23 cellular contexts compared by ENCODE assay signal in genomic region chrX:17040711-17041110, GRCh38.
A peak's percentile ranks its signal among the peaks of the same experiment; 100 is the strongest.
DNase-seq lines count a peak whose midpoint lies in the region; ATAC-seq, FAIRE-seq and TF ChIP-seq lines count a peak whose summit lies in the region.
"Had no signal": no experiment of that assay in that cellular context is flagged by ENCODE, and none has a peak within 500 bp of the region (broad histone marks: within the 10 kb centered on the region; RNA-seq: fewer than 3 reads in every experiment).

No MANE protein-coding gene starts in this region.

- no peaks in the 10 kb centered on the region for H3K27me3 ChIP-seq in PC-3 (ENCODE audit: low read length)
- H3K27me3 ChIP-seq: BE2C had no signal

- no peak overlapping the region for H3K9ac ChIP-seq in PC-3 (ENCODE audit: low read length)

- POLR2A ChIA-PET in PC-3 (lab: Charles Lee; ENCODE audit: unreplicated experiment) = interaction anchor here (0.6 kb wide), 1 partner anchor 166 kb away, joined by 5 read pairs; no protein-coding TSS in a partner anchor

- ATAC-seq in PC-3 (peak; percentile 31; the same call in 1 of the 2 replicates), GM21423 (IDR thresholded peaks at IDR 0.05; ENCODE audit: unreplicated experiment) (no peak), GM18861 (IDR thresholded peaks at IDR 0.05; ENCODE audit: unreplicated experiment) (no peak)

- intact Hi-C loops in PC-3 (cut with micrococcal nuclease) = loop anchor here (5.0 kb wide), 1 partner anchor 88 kb away; no protein-coding TSS in a partner anchor

- no peak overlapping the region for H3K4me3 ChIP-seq in PC-3 (ENCODE audit: low read length)

- no peaks in the 10 kb centered on the region for H4K20me1 ChIP-seq in PC-3 (ENCODE audit: low read length)

- H3K36me3 ChIP-seq in PC-3 (ENCODE audit: low read depth, low read length) = no peaks in the 10 kb centered on the region
- H3K36me3 ChIP-seq: BE2C had no signal

- no peak for FAIRE-seq in RCC 7860 (lab: Jason Lieb, UNC)
- FAIRE-seq: A204.1, G401.6, GM12891, HTR-8/SVneo had no signal

- no TSS peak for BruUV-seq in PC-3 (replicated peaks; lab: Mats Ljungman, UMichigan)

- no peaks in the 10 kb centered on the region for H3K9me2 ChIP-seq in PC-3 (replicated peaks; ENCODE audit: low read length)

- H3K9me3 ChIP-seq in PC-3 (ENCODE audit: low read length) = no peaks in the 10 kb centered on the region
- H3K9me3 ChIP-seq: BE2C had no signal

- peaks cover 21% of the 10 kb centered on the region for H3K4me1 ChIP-seq in PC-3 (ENCODE audit: insufficient read depth, low read length)
- H3K4me1 ChIP-seq: BE2C had no signal

- H2AFZ ChIP-seq in PC-3 (ENCODE audit: low read length) = no peak overlapping the region

- TF ChIP-seq CTCF in PC-3 (conservative IDR thresholded peaks at IDR 0.05; ENCODE audit: low read depth, low read length) = no peak
- TF ChIP-seq CTCF in VCaP (conservative IDR thresholded peaks at IDR 0.05) = no peak

- H3K27ac ChIP-seq in PC-3 (ENCODE audit: low read length) = peak overlapping the region; percentile 47
- H3K27ac ChIP-seq in VCaP = peak overlapping the region; percentile 44; the same call in 1 of the 2 replicates

- DNase-seq in PC-3 (peak; percentile 60), myocyte (ENCODE audit: low read depth) (peak; percentile 17), RCC 7860 (ENCODE audit: low spot score) (no peak)
- DNase-seq: ACHN; BE2C; C1 segment of cervical spinal cord; CD4-positive, CD25-positive, alpha-beta regulatory T cell; CD8-positive, alpha-beta memory T cell; COR-L47; DMS 273 treated with DMSO at 0.1 percent for 48 hours; DMS53; DND-41; EL; GOT3; H9; IMR-90 had no signal

- peak overlapping the region; percentile 50; the same call in 1 of the 2 replicates for H3K4me2 ChIP-seq in PC-3 (ENCODE audit: low read length)

- H3F3A ChIP-seq in PC-3 (ENCODE audit: low read length, unreplicated experiment) = no peaks in the 10 kb centered on the region

- no peaks in the 10 kb centered on the region for H3K79me2 ChIP-seq in PC-3 (ENCODE audit: low read length)

- CTCF ChIA-PET in PC-3 (lab: Charles Lee) = interaction anchor here (0.6 to 1.4 kb wide), 2 partner anchors 155 to 158 kb away, joined by 4 to 9 read pairs; no protein-coding TSS in a partner anchor
